9 cellular contexts compared by ENCODE assay signal in the genomic region with DNA sequence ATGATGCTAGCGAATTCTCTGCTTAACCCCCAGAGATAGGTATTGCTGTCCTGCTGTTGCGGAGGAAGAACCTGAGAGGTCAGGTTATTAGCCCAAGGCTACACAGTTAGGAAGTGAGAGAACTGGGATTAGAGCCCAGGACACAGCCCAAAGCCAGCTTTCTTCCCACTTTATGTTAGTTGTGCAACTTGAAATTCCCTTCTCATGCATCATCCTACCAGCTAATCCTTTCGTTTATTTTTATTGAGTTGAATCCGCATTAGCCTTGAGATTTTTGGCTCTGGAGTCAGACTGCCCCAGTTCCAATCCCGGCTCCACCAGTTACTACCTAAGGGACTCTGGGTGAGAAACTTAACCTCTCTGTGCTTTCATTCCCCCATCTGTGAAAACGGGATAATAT.
DNase-seq lines count a peak whose midpoint lies in the region; ATAC-seq and TF ChIP-seq lines count a peak whose summit lies in the region.
"Had no signal": no experiment of that assay in that cellular context is flagged by ENCODE, and none has a peak within 500 bp of the region (broad histone marks: within the 10 kb centered on the region; RNA-seq: fewer than 3 reads in every experiment).

No MANE protein-coding gene starts in this region.

- H3K9me3 ChIP-seq in osteoblast (ENCODE audit: low read depth, low read length): no peaks in the 10 kb centered on the region

- H3K27me3 ChIP-seq in osteoblast (ENCODE audit: insufficient read depth, low read length): peaks cover 17% of the 10 kb centered on the region

- H4K20me1 ChIP-seq in osteoblast (ENCODE audit: insufficient read depth, low read length): no peaks in the 10 kb centered on the region

- H2AFZ ChIP-seq in osteoblast (ENCODE audit: low read length): no peak overlapping the region

- H3K4me3 ChIP-seq in fibroblast of the aortic adventitia (ENCODE audit: low read depth, low read length) (no peak overlapping the region), osteoblast (ENCODE audit: insufficient read depth, low read length) (no peak overlapping the region)

- H3K27ac ChIP-seq in osteoblast (ENCODE audit: low read depth, low read length): no peak overlapping the region

- peaks cover 38% of the 10 kb centered on the region for H3K4me1 ChIP-seq in osteoblast (ENCODE audit: insufficient read depth, low read length)

- no peak for TF ChIP-seq CTCF in fibroblast of the aortic adventitia (IDR thresholded peaks at IDR 0.05; ENCODE audit: insufficient read depth, low read length)
- no peak for TF ChIP-seq CTCF in osteoblast (IDR thresholded peaks at IDR 0.05; ENCODE audit: extremely low read depth, low read depth, low read length)

- peak overlapping the region; percentile 38 for H3K4me2 ChIP-seq in osteoblast (ENCODE audit: insufficient read depth, low read length)

- ATAC-seq in GM19452 (IDR thresholded peaks at IDR 0.05; ENCODE audit: unreplicated experiment) (no peak), HG02571 (IDR thresholded peaks at IDR 0.05; ENCODE audit: unreplicated experiment) (no peak), HG02970 (IDR thresholded peaks at IDR 0.05; ENCODE audit: low FRiP score, unreplicated experiment) (no peak)

- no peaks in the 10 kb centered on the region for H3K79me2 ChIP-seq in osteoblast (ENCODE audit: insufficient read depth, low read length)

- no peaks in the 10 kb centered on the region for H3K36me3 ChIP-seq in osteoblast (ENCODE audit: insufficient read depth, low read length)

- DNase-seq in AG08395 (ENCODE audit: low spot score): peak; percentile 91
- peak; percentile 34 for DNase-seq in RKO (ENCODE audit: low spot score)
- peak; percentile 97 for DNase-seq in fibroblast of the aortic adventitia (ENCODE audit: low read depth)
- peak; percentile 90 for DNase-seq in osteoblast (ENCODE audit: insufficient read length, low spot score, missing footprints)
- no peak for DNase-seq in activated CD8-positive, alpha-beta memory T cell treated with anti-CD3 and anti-CD28 coated beads for 24 hours
- DNase-seq: NCI-H1417 treated with DMSO at 0.1 percent for 48 hours had no signal
